In the genomic region with DNA sequence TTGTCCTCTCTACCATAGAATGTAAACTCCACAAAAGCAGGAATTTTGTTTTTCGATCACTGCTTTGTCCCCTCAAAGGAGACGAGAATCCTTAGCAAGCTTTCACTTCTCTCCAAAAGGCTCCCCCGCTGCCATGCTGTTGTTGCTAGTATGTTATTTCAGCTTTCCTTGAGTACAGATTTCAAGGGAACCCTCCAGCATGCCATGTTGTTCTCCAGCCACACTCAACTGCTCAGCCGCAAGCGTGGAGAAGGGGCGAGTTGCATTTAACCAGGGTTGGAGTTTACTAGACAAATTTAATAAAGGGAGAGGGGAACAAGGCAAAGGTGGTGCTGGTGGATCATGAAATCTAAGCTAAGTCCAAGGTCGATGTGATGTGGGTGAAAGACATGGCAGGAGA, we compare ENCODE assay signal across 26 cellular contexts.
"Had no signal": no experiment of that assay in that cellular context is flagged by ENCODE, and none has a peak within 500 bp of the region (broad histone marks: within the 10 kb centered on the region; RNA-seq: fewer than 3 reads in every experiment).

No MANE protein-coding gene starts in this region.

- H3K27me3 ChIP-seq: esophagus squamous epithelium, gastrocnemius medialis, left lung had no signal

- H3K4me1 Mint-ChIP-seq: mesothelial cell of epicardium, naive B cell had no signal

- H3K27ac Mint-ChIP-seq: mesothelial cell of epicardium had no signal

- H3K36me3 ChIP-seq: gastrocnemius medialis had no signal

- DNase-seq: dermis blood vessel endothelial cell; dorsolateral prefrontal cortex; effector CD4-positive, alpha-beta T cell; effector memory CD4-positive, alpha-beta T cell; erythroblast; esophagus squamous epithelium; foreskin fibroblast; foreskin melanocyte; gastrocnemius medialis; glutamatergic neuron; head of caudate nucleus; heart right ventricle; hippocampal formation; left cardiac atrium; left lung; left ventricle myocardium superior; lower lobe of right lung; mesenchymal stem cell; mucosa of descending colon; naive B cell had no signal

- FAIRE-seq: colon, islet of Langerhans, keratinocyte had no signal

- H3K27me3 Mint-ChIP-seq: naive B cell had no signal

- H3K9me3 ChIP-seq: esophagus squamous epithelium, gastrocnemius medialis, heart right ventricle, left lung, lower lobe of right lung, mucosa of descending colon had no signal

- H3K4me3 Mint-ChIP-seq: mesothelial cell of epicardium had no signal

- H3K27ac ChIP-seq: coronary artery, dorsolateral prefrontal cortex, epithelial cell of prostate, esophagus squamous epithelium, gastrocnemius medialis, heart right ventricle, left lung, lower lobe of right lung had no signal

- H3K4me3 ChIP-seq: coronary artery, dorsolateral prefrontal cortex, esophagus squamous epithelium, gastrocnemius medialis, heart right ventricle, left lung, lower lobe of right lung, mucosa of descending colon had no signal

- ATAC-seq: gastrocnemius medialis, heart right ventricle, left cardiac atrium, left lung, left ventricle myocardium superior, lower lobe of right lung had no signal

- H3K4me1 ChIP-seq: esophagus squamous epithelium, gastrocnemius medialis, heart right ventricle, left lung, lower lobe of right lung had no signal
